1 cellular context compared by ENCODE assay signal in the genomic region with DNA sequence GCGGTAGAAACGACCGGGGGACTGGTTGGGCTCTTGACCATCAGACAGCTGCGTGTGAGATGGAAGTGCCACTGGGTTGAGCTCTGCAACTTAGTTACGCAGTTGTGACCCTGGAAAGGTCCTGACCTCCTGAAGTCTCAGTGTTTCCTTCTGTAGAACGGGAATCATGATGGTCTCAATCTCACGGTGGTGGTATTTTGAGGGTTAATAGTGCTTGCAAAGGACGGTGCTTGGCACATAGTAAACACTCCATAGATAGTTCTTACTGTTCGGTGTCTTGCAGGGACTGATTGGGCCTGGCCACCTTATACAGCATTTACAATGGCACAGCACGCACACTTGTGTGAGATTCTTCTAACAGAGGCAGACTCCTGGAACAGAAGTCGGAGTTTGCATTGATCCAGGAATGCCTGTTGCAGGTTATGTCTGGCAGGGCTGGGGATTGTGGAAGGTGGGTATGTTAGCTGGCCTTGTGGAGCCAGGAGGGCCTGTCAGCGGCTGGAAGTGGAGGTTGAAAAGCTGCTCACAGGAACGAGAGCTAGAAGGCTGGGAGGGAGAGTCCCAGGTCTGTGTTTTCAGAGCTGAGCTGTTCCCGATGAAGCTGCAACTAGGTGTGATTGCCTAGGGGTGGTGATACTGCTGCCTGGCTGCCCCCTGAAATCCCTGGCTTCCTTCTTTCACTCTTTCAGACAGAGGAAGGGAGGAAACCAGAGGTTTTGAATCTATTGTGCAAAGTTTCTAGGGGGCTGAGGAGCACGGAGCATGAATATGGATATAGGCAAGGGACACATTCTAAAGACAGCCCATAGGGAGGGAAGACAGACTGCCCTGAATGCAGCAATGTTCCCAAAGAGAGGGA.
TF ChIP-seq lines count a peak whose summit lies in the region.

No MANE protein-coding gene starts in this region.

TF ChIP-seq in A549, 52 proteins besides CTCF, POLR2A, EP300 and RAD21 (continued from another document):
- peak; percentile 55 for TF ChIP-seq EHF (CRISPR knock-in tag; IDR thresholded peaks at IDR 0.05)
- peak; percentile 55; the same call in 1 of the 2 replicates for TF ChIP-seq KDM1A (IDR thresholded peaks at IDR 0.05; ENCODE audit: low read depth)
- no peak for TF ChIP-seq CHD2 (IDR thresholded peaks at IDR 0.05; ENCODE audit: low read length, partially characterized antibody)
- peak; percentile 44; the same call in 1 of the 2 replicates for TF ChIP-seq HOXB5 (CRISPR knock-in tag; IDR thresholded peaks at IDR 0.05)
- peak in 1 of 2 experiments; percentile 9; a peak in 2 of 5 replicates for TF ChIP-seq JUN (IDR thresholded peaks at IDR 0.05)
